14 cellular contexts compared by ENCODE assay signal in the genomic region with DNA sequence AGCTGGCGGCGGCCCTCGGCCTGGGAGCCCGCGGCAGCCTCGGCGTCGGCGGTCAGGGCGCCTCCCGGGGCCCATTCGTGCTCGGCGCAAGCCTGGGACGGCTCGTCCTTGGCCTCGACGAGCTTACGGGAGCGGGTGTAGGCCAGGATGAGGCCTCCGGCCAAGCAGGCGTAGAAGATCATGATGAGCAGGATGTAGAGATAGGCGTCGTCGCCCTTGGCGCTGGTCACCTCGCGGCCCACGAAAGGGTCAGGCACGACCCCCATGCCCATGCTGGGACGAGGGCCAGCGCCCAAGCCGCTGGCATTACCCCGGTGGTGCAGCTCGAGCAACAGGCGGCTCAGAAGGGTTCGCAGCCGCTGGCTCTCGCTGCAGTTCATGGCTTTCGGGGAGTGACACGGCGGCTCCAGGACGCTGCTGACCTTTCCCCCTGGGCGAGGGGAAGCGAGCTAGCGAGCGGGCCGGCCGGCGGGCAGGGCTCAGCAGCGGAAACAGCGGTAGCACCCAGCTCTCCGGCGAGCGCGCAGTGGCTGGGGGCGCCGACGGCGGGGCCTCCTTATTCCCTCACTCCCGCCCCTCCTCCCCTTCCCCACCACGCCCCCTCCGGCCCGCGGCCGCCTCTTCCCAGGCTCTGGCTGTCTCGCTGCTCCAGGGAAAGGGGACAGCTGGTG. TPM values are rescaled to one million over a fixed set of nuclear protein-coding genes. Genes with fewer than 3 reads are reported as not detected.
DNase-seq lines count a peak whose midpoint lies in the region; TF ChIP-seq lines count a peak whose summit lies in the region.
"Had no signal": no experiment of that assay in that cellular context is flagged by ENCODE, and none has a peak within 500 bp of the region (broad histone marks: within the 10 kb centered on the region; RNA-seq: fewer than 3 reads in every experiment).

KCNE5 (minus strand) TSS at position 532 of the 671 bp plus-strand sequence; CDS start at position 380, 152 bp downstream.

- no peaks in the 10 kb centered on the region for H3K4me1 ChIP-seq in mesendoderm (ENCODE audit: control insufficient read depth, low read depth, low read length)

- H2BK15ac ChIP-seq in mesendoderm (replicated peaks; ENCODE audit: low read depth), result no peak within 1 kb of the TSS

- no CpG with 5 or more reads among the region's 67 CpGs for WGBS in mesendoderm (ENCODE audit: extremely low coverage, insufficient coverage, low lambda C conversion rate)
- WGBS in lower leg skin, 2 donors, result 27 to 42% methylated on average over 3 to 67 of the region's 67 CpGs

- peak within 1 kb of the TSS; percentile 53 for H3K9ac ChIP-seq in mesendoderm (ENCODE audit: low read length)

- no peak within 1 kb of the TSS for H3K18ac ChIP-seq in mesendoderm (ENCODE audit: low read length)

- H3K4me3 Mint-ChIP-seq in type B pancreatic cell, result peak within 1 kb of the TSS; percentile 64
- H3K4me3 Mint-ChIP-seq: IgD-negative memory B cell had no signal

- peaks cover 21% of the 10 kb centered on the region for H3K4me1 Mint-ChIP-seq in type B pancreatic cell (ENCODE audit: unreplicated experiment)

- TF ChIP-seq CTCF in fibroblast of villous mesenchyme (IDR thresholded peaks at IDR 0.05; ENCODE audit: insufficient read depth, low read depth, low read length), result no peak
- no peak for TF ChIP-seq CTCF in type B pancreatic cell (conservative IDR thresholded peaks at IDR 0.05)
- no peak for TF ChIP-seq CTCF in lower leg skin (IDR thresholded peaks at IDR 0.05)

- peak within 1 kb of the TSS; percentile 64 for H3K56ac ChIP-seq in mesendoderm (ENCODE audit: low read length)

- intact Hi-C loops in lower leg skin (cut with DNase I; ENCODE audit: low total_unique reads), result loop anchor here (10.0 kb wide), 1 partner anchor 140 kb away; the partner anchor contains the start of gene GUCY2F

- H3K27ac Mint-ChIP-seq in type B pancreatic cell, result no peak within 1 kb of the TSS
- H3K27ac Mint-ChIP-seq: IgD-negative memory B cell had no signal

- H3K27me3 Mint-ChIP-seq in type B pancreatic cell, result peaks cover 12% of the 10 kb centered on the region
- H3K27me3 Mint-ChIP-seq: IgD-negative memory B cell had no signal

- H2BK120ac ChIP-seq in mesendoderm (ENCODE audit: low read depth, low read length), result no peak within 1 kb of the TSS

- DNase-seq in NCI-H2227 (lab: John Stamatoyannopoulos, UW; ENCODE audit: unreplicated experiment), result peak; percentile 38
- no peak for DNase-seq in NCI-H2227 treated with DMSO at 0.1 percent for 48 hours (lab: John Stamatoyannopoulos, UW)
- DNase-seq in fibroblast of villous mesenchyme (ENCODE audit: low read depth), result no peak
- DNase-seq in mesendoderm, result peak; percentile 73
- DNase-seq in type B pancreatic cell (ENCODE audit: extremely low spot score, unreplicated experiment), result no peak
- DNase-seq in lower leg skin (ENCODE audit: low spot score in 2 of 2), result no peak
- DNase-seq in effector CD8-positive, alpha-beta T cell (lab: John Stamatoyannopoulos, UW), result no peak
- no peak for DNase-seq in stimulated activated CD4-positive, alpha-beta T cell treated with anti-CD3 and anti-CD28 coated beads, Interleukin-4, amount 100 ng/mL, for 4 hours
- DNase-seq: activated CD8-positive, alpha-beta memory T cell treated with anti-CD3 and anti-CD28 coated beads, Interleukin-2, amount 50 U/mL, for 4 hours; DMS79; NCI-H1436 treated with DMSO at 0.1 percent for 48 hours; OCI-M1 had no signal

- H3K36me3 Mint-ChIP-seq in type B pancreatic cell, result peaks cover 4% of the 10 kb centered on the region
- H3K36me3 Mint-ChIP-seq: IgD-negative memory B cell had no signal

- H3K27me3 ChIP-seq in mesendoderm (ENCODE audit: insufficient read depth, low read length, poor library complexity), result no peaks in the 10 kb centered on the region

- peak within 1 kb of the TSS; percentile 36 for H3K4me2 ChIP-seq in mesendoderm (ENCODE audit: low read length)

- H2AK5ac ChIP-seq in mesendoderm (ENCODE audit: low read length), result no peak within 1 kb of the TSS

- H3K79me1 ChIP-seq in mesendoderm (ENCODE audit: low read length), result no peaks in the 10 kb centered on the region

- no peak within 1 kb of the TSS for H2BK5ac ChIP-seq in mesendoderm (ENCODE audit: low read length)

- H3K27ac ChIP-seq in mesendoderm (ENCODE audit: low read depth, low read length), result no peak within 1 kb of the TSS

- H4K8ac ChIP-seq in mesendoderm (ENCODE audit: low read depth, low read length), result no peak within 1 kb of the TSS

- peak within 1 kb of the TSS; percentile 23 for H3K4me3 ChIP-seq in fibroblast of villous mesenchyme (ENCODE audit: low read depth, low read length)
- no peak within 1 kb of the TSS for H3K4me3 ChIP-seq in mesendoderm (ENCODE audit: low read length)
- H3K4me3 ChIP-seq in lower leg skin (ENCODE audit: low read depth, poor library complexity, severe bottlenecking), result no peak within 1 kb of the TSS

- H3K23ac ChIP-seq in mesendoderm (ENCODE audit: low read length), result no peak within 1 kb of the TSS

- H4K5ac ChIP-seq in mesendoderm (ENCODE audit: low read length), result no peak within 1 kb of the TSS

- H3K36me3 ChIP-seq in mesendoderm (ENCODE audit: control insufficient read depth, insufficient read depth, low read length), result no peaks in the 10 kb centered on the region

- no peaks in the 10 kb centered on the region for H3K79me2 ChIP-seq in mesendoderm (ENCODE audit: control insufficient read depth, insufficient read depth, low read length)

- no peak within 1 kb of the TSS for H3K4ac ChIP-seq in mesendoderm (ENCODE audit: low read depth, low read length)

- peaks cover 5% of the 10 kb centered on the region for H3K9me3 Mint-ChIP-seq in type B pancreatic cell

- no peak for TF ChIP-seq POLR2A in lower leg skin (IDR thresholded peaks at IDR 0.05)

RNA-seq across cellular contexts. Expression of gene KCNE5, which starts in this region (rescaled TPM):
- total RNA-seq in fibroblast of villous mesenchyme (0.32 TPM in 1 of 2 replicates, not detected in the other), type B pancreatic cell (ENCODE audit: low replicate concordance) (1.7 and 2.7 TPM in 2 replicates), lower leg skin (under 1 TPM in 2 of 4 donors, not detected in 2; 0.32 to 0.36 TPM)
- 5.0 TPM for polyA plus RNA-seq in mesendoderm (2013, experiment 1 of 2)
- 5.0 TPM for polyA plus RNA-seq in mesendoderm (2013, experiment 2 of 2)
- total RNA-seq: A172 had no signal
- polyA plus RNA-seq: IgD-negative memory B cell had no signal

Comparison
In these comparisons a context has a peak if more than half of its experiments do, and no peak if none do; other contexts are left out.
1. DNase-seq: peak in NCI-H2227 (single experiment) and mesendoderm (single experiment); none in NCI-H2227 treated with DMSO at 0.1 percent for 48 hours (single experiment), fibroblast of villous mesenchyme (single experiment), type B pancreatic cell (single experiment), lower leg skin (0 of 2), effector CD8-positive, alpha-beta T cell (single experiment) and stimulated activated CD4-positive, alpha-beta T cell treated with anti-CD3 and anti-CD28 coated beads, Interleukin-4, amount 100 ng/mL, for 4 hours (0 of 2).